1 cellular context compared by ENCODE assay signal in the genomic region with DNA sequence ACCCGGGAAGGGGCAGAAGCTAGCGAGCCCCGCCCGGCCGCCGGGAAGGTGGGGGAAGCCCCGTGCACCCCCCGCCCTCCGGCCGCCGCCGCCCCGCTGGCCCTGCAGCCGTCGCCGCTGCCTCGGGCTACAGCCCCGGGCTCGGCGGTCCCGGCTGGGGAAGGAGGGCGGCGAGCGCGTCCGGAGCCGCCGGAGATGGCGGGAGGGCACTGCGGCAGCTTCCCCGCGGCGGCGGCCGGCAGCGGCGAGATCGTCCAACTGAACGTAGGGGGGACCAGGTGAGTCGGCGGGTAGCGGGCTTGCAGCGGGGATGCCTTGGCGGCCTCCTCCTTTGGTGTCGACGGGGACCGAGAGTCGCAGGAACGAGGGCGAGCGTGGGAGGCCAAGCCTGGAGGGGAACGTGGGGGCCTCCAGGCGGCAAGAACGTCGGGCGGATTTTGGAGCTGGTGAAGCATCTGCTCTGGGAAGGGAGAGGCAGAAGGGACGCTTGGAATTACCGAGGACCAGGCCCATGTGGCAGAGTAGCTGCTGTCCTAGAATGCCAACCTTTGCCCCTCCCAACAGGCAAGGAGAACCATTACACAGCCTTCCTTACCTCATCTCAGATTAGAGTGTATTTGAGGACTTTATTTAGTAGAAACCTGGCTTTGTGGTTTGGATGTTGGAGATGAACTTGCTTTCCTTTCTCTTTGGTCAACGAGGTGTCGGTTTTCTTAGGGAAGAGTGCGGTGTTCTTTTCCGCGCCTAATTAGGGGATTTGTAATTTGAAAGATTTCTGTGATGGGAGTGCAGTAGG.
TF ChIP-seq lines count a peak whose summit lies in the region.

No MANE protein-coding gene starts in this region.

TF ChIP-seq in GM12878, 131 proteins besides CTCF, POLR2A, EP300 and RAD21 (continued from another document):
- TF ChIP-seq ZNF592 (IDR thresholded peaks at IDR 0.05) (peak; percentile 39; the same call in 1 of the 2 replicates), RUNX3 (IDR thresholded peaks at IDR 0.05; ENCODE audit: low read length) (0 out of 2 replicates have a peak, but pooled peaks have one; percentile 28), ATF7 (IDR thresholded peaks at IDR 0.05; ENCODE audit: low read depth) (0 out of 2 replicates have a peak, but pooled peaks have one; percentile 8), GATAD2B (conservative IDR thresholded peaks at IDR 0.05; ENCODE audit: low read depth) (0 out of 2 replicates have a peak, but pooled peaks have one; percentile 65), NBN (IDR thresholded peaks at IDR 0.05) (0 out of 2 replicates have a peak, but pooled peaks have one; percentile 17), STAT3 (IDR thresholded peaks at IDR 0.05; ENCODE audit: low read depth, low read length) (no peak), ZNF24 (IDR thresholded peaks at IDR 0.05) (peak; percentile 2; the same call in 1 of the 2 replicates), LARP7 (IDR thresholded peaks at IDR 0.05) (peak; percentile 80), TCF12 (IDR thresholded peaks at IDR 0.05; ENCODE audit: low read depth, low read length) (no peak), DPF2 (IDR thresholded peaks at IDR 0.05) (peak; percentile 79), SPI1 (IDR thresholded peaks at IDR 0.05; ENCODE audit: borderline replicate concordance, insufficient read depth, low read depth, low read length) (no peak), NR2F1 (conservative IDR thresholded peaks at IDR 0.05) (peak; percentile 53), BHLHE40 (IDR thresholded peaks at IDR 0.05; ENCODE audit: borderline replicate concordance in 1 of 2, low read depth in 2 of 2, low read length in 1 of 2) (peak in 1 of 2 experiments; percentile 13; a peak in 1 of 4 replicates), EGR1 (IDR thresholded peaks at IDR 0.05; ENCODE audit: borderline replicate concordance in 1 of 2, low read depth in 2 of 2, low read length in 2 of 2) (peak in 1 of 2 experiments; percentile 75; a peak in 1 of 3 replicates), MXI1 (IDR thresholded peaks at IDR 0.05; ENCODE audit: low read depth, low read length) (no peak), BACH1 (IDR thresholded peaks at IDR 0.05; ENCODE audit: borderline replicate concordance) (0 out of 2 replicates have a peak, but pooled peaks have one; percentile 16), IRF3 (IDR thresholded peaks at IDR 0.05) (no peak), SIN3A (IDR thresholded peaks at IDR 0.05; ENCODE audit: low read depth, low read length) (peak; percentile 36; the same call in 1 of the 2 replicates), IKZF1 (conservative IDR thresholded peaks at IDR 0.05) (peak; percentile 78)
- TF ChIP-seq, protein P1, sequence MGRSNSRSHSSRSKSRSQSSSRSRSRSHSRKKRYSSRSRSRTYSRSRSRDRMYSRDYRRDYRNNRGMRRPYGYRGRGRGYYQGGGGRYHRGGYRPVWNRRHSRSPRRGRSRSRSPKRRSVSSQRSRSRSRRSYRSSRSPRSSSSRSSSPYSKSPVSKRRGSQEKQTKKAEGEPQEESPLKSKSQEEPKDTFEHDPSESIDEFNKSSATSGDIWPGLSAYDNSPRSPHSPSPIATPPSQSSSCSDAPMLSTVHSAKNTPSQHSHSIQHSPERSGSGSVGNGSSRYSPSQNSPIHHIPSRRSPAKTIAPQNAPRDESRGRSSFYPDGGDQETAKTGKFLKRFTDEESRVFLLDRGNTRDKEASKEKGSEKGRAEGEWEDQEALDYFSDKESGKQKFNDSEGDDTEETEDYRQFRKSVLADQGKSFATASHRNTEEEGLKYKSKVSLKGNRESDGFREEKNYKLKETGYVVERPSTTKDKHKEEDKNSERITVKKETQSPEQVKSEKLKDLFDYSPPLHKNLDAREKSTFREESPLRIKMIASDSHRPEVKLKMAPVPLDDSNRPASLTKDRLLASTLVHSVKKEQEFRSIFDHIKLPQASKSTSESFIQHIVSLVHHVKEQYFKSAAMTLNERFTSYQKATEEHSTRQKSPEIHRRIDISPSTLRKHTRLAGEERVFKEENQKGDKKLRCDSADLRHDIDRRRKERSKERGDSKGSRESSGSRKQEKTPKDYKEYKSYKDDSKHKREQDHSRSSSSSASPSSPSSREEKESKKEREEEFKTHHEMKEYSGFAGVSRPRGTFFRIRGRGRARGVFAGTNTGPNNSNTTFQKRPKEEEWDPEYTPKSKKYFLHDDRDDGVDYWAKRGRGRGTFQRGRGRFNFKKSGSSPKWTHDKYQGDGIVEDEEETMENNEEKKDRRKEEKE (IDR thresholded peaks at IDR 0.05), result no peak
- TF ChIP-seq, protein P2, sequence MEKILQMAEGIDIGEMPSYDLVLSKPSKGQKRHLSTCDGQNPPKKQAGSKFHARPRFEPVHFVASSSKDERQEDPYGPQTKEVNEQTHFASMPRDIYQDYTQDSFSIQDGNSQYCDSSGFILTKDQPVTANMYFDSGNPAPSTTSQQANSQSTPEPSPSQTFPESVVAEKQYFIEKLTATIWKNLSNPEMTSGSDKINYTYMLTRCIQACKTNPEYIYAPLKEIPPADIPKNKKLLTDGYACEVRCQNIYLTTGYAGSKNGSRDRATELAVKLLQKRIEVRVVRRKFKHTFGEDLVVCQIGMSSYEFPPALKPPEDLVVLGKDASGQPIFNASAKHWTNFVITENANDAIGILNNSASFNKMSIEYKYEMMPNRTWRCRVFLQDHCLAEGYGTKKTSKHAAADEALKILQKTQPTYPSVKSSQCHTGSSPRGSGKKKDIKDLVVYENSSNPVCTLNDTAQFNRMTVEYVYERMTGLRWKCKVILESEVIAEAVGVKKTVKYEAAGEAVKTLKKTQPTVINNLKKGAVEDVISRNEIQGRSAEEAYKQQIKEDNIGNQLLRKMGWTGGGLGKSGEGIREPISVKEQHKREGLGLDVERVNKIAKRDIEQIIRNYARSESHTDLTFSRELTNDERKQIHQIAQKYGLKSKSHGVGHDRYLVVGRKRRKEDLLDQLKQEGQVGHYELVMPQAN (conservative IDR thresholded peaks at IDR 0.05), result peak; percentile 58; the same call in 1 of the 2 replicates
- TF ChIP-seq, protein P3, sequence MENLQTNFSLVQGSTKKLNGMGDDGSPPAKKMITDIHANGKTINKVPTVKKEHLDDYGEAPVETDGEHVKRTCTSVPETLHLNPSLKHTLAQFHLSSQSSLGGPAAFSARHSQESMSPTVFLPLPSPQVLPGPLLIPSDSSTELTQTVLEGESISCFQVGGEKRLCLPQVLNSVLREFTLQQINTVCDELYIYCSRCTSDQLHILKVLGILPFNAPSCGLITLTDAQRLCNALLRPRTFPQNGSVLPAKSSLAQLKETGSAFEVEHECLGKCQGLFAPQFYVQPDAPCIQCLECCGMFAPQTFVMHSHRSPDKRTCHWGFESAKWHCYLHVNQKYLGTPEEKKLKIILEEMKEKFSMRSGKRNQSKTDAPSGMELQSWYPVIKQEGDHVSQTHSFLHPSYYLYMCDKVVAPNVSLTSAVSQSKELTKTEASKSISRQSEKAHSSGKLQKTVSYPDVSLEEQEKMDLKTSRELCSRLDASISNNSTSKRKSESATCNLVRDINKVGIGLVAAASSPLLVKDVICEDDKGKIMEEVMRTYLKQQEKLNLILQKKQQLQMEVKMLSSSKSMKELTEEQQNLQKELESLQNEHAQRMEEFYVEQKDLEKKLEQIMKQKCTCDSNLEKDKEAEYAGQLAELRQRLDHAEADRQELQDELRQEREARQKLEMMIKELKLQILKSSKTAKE (IDR thresholded peaks at IDR 0.05; ENCODE audit: low read depth, poor library complexity, severe bottlenecking), result no peak
